Comparison of ENCODE assay signal across 2 cellular contexts in the genomic region with DNA sequence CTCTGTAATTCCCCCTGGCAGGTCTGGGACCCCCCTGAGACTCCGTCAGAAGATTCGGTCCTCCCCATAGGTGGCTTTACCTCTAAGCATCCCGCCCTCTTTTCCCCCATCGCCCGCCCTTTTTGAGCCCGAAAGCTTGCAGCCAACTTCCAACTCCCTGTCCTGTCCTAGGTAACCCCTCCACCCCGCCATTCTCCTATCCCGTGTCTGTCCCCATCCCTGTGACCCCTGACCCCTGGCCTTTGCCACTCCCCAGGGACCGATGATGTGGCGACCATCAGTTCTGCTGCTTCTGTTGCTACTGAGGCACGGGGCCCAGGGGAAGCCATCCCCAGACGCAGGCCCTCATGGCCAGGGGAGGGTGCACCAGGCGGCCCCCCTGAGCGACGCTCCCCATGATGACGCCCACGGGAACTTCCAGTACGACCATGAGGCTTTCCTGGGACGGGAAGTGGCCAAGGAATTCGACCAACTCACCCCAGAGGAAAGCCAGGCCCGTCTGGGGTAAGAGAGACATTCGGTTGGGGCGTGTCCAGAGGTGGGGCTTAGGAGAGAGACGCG.
TF ChIP-seq lines count a peak whose summit lies in the region.

No MANE protein-coding gene starts in this region.

TF ChIP-seq in liver, 16 proteins besides CTCF, POLR2A, EP300 and RAD21:
- no peak for TF ChIP-seq TAF1 (conservative IDR thresholded peaks at IDR 0.05)
- peak; percentile 22 for TF ChIP-seq NR2F2 (IDR thresholded peaks at IDR 0.05)

TF ChIP-seq in HepG2, 621 proteins besides CTCF, POLR2A, EP300 and RAD21:
- no peak for TF ChIP-seq TMF1 (CRISPR knock-in tag; IDR thresholded peaks at IDR 0.05; ENCODE audit: low read depth)
- TF ChIP-seq ZNF572 (CRISPR knock-in tag; IDR thresholded peaks at IDR 0.05): no peak
- TF ChIP-seq, protein P1, sequence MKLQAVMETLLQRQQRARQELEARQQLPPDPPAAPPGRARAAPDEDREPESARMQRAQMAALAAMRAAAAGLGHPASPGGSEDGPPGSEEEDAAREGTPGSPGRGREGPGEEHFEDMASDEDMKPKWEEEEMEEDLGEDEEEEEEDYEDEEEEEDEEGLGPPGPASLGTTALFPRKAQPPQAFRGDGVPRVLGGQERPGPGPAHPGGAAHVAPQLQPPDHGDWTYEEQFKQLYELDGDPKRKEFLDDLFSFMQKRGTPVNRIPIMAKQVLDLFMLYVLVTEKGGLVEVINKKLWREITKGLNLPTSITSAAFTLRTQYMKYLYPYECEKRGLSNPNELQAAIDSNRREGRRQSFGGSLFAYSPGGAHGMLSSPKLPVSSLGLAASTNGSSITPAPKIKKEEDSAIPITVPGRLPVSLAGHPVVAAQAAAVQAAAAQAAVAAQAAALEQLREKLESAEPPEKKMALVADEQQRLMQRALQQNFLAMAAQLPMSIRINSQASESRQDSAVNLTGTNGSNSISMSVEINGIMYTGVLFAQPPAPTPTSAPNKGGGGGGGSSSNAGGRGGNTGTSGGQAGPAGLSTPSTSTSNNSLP (IDR thresholded peaks at IDR 0.05; ENCODE audit: low read depth, low read length): no peak
- TF ChIP-seq IKZF1 (IDR thresholded peaks at IDR 0.05): no peak
- TF ChIP-seq STAT6 (CRISPR knock-in tag; IDR thresholded peaks at IDR 0.05; ENCODE audit: borderline replicate concordance): no peak
- TF ChIP-seq GABPB1 (CRISPR knock-in tag; IDR thresholded peaks at IDR 0.05): no peak
- TF ChIP-seq ZNF776 (CRISPR knock-in tag; IDR thresholded peaks at IDR 0.05): no peak
- no peak for TF ChIP-seq ATF7-NPFF (CRISPR knock-in tag; IDR thresholded peaks at IDR 0.05; ENCODE audit: low read depth)
- TF ChIP-seq ZFP62 (CRISPR knock-in tag; IDR thresholded peaks at IDR 0.05): no peak
- no peak for TF ChIP-seq HNRNPUL1 (IDR thresholded peaks at IDR 0.05; ENCODE audit: low read depth, low read length)
- no peak for TF ChIP-seq SOX13 (IDR thresholded peaks at IDR 0.05)
- TF ChIP-seq SOX13 (CRISPR knock-in tag; conservative IDR thresholded peaks at IDR 0.05 in 1 of 2, IDR thresholded peaks at IDR 0.05 in 1 of 2): no peak
- no peak for TF ChIP-seq MXD4 (CRISPR knock-in tag; IDR thresholded peaks at IDR 0.05)
- TF ChIP-seq ATF1 (CRISPR knock-in tag; IDR thresholded peaks at IDR 0.05): no peak
- TF ChIP-seq GLMP (CRISPR knock-in tag; IDR thresholded peaks at IDR 0.05; ENCODE audit: borderline replicate concordance): no peak
- TF ChIP-seq ZNF451 (CRISPR knock-in tag; IDR thresholded peaks at IDR 0.05): no peak
- TF ChIP-seq NR0B2 (CRISPR knock-in tag; IDR thresholded peaks at IDR 0.05): no peak
- TF ChIP-seq, protein P2, sequence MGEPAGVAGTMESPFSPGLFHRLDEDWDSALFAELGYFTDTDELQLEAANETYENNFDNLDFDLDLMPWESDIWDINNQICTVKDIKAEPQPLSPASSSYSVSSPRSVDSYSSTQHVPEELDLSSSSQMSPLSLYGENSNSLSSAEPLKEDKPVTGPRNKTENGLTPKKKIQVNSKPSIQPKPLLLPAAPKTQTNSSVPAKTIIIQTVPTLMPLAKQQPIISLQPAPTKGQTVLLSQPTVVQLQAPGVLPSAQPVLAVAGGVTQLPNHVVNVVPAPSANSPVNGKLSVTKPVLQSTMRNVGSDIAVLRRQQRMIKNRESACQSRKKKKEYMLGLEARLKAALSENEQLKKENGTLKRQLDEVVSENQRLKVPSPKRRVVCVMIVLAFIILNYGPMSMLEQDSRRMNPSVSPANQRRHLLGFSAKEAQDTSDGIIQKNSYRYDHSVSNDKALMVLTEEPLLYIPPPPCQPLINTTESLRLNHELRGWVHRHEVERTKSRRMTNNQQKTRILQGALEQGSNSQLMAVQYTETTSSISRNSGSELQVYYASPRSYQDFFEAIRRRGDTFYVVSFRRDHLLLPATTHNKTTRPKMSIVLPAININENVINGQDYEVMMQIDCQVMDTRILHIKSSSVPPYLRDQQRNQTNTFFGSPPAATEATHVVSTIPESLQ (CRISPR knock-in tag; conservative IDR thresholded peaks at IDR 0.05): no peak
